15 cellular contexts compared by ENCODE assay signal in the genomic region with DNA sequence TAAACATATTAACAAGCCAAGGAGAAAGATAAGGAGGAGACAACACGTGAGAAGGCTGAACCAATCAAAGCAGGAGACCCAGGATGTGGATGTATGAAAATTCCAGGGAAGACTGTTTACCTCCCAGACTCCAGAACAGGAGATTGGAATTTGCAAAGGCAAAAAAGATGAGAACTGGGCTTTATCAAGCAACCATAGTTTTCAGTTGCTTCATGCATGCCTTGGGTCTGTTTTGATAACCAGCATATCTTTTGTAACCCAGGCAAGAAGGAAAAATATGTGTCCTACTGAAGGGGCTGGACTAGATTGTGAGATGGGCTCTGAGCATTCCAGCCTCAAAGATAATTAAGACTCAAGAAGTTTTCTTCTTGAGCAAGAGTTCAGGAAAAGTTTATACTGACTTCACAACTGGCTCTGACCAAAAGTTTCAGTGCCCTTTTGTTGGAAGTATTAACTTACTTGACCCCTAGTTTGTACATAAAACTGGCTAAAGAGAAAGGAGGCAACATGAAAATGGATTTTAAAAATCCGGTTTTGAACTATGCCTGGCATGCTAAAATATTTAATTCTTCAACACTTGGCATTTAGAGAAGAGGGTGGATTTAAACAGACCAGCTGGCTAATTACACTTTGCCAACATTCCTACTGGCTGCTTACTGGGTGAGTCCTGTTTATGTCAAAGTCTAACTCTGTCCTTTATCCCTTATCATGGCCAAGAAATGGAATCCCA.
DNase-seq lines count a peak whose midpoint lies in the region; ATAC-seq and TF ChIP-seq lines count a peak whose summit lies in the region.
"Had no signal": no experiment of that assay in that cellular context is flagged by ENCODE, and none has a peak within 500 bp of the region (broad histone marks: within the 10 kb centered on the region; RNA-seq: fewer than 3 reads in every experiment).

No MANE protein-coding gene starts in this region.

- ATAC-seq in activated T-cell treated with anti-CD3 and anti-CD28 coated beads, Interleukin-2, amount 50 U/mL, for 4 hours: no peak
- no peak for ATAC-seq in GM18517 (IDR thresholded peaks at IDR 0.05; ENCODE audit: unreplicated experiment)
- ATAC-seq: naive thymus-derived CD8-positive, alpha-beta T cell had no signal

- no peaks in the 10 kb centered on the region for H3K36me3 Mint-ChIP-seq in activated T-cell treated with anti-CD3 and anti-CD28 coated beads, Interleukin-2, amount 50 U/mL, for 4 hours (ENCODE audit: insufficient read depth)
- no peaks in the 10 kb centered on the region for H3K36me3 Mint-ChIP-seq in endodermal cell (ENCODE audit: low read depth)
- H3K36me3 Mint-ChIP-seq: naive thymus-derived CD8-positive, alpha-beta T cell had no signal

- H3K9me3 ChIP-seq in right atrium auricular region (no peaks in the 10 kb centered on the region), sigmoid colon (no peaks in the 10 kb centered on the region), endodermal cell (ENCODE audit: control insufficient read depth, low read length) (no peaks in the 10 kb centered on the region)
- H3K9me3 ChIP-seq: colonic mucosa had no signal

- no peak for TF ChIP-seq EP300 in sigmoid colon (IDR thresholded peaks at IDR 0.05)

- H3K27ac Mint-ChIP-seq in endodermal cell: no peak overlapping the region
- H3K27ac Mint-ChIP-seq: CD8-positive, alpha-beta memory T cell; naive thymus-derived CD8-positive, alpha-beta T cell; stimulated activated naive CD8-positive, alpha-beta T cell treated with anti-CD3 and anti-CD28 coated beads, Interleukin-15, Interleukin-2, amounts not matched to agents 100 ng/mL and 50 ng/mL, for 24 hours had no signal

- H3K4me3 ChIP-seq in astrocyte of the spinal cord (ENCODE audit: low read depth, low read length) (no peak overlapping the region), right atrium auricular region (no peak overlapping the region), sigmoid colon (no peak overlapping the region), endodermal cell (ENCODE audit: low read length) (no peak overlapping the region)
- H3K4me3 ChIP-seq: colonic mucosa had no signal

- H3K36me3 ChIP-seq in right atrium auricular region (no peaks in the 10 kb centered on the region), sigmoid colon (no peaks in the 10 kb centered on the region), endodermal cell (ENCODE audit: control insufficient read depth, insufficient read depth, low read length) (no peaks in the 10 kb centered on the region)
- H3K36me3 ChIP-seq: colonic mucosa had no signal

- in situ Hi-C loops in astrocyte of the spinal cord (cut with HindIII; ENCODE audit: low sequenced_read_pairs): no loop called here

- TF ChIP-seq CTCF in astrocyte of the spinal cord (IDR thresholded peaks at IDR 0.05; ENCODE audit: low read depth, low read length) (no peak), right atrium auricular region (IDR thresholded peaks at IDR 0.05) (no peak), sigmoid colon (IDR thresholded peaks at IDR 0.05) (no peak), endodermal cell (conservative IDR thresholded peaks at IDR 0.05) (no peak)

- TF ChIP-seq POLR2A in sigmoid colon (IDR thresholded peaks at IDR 0.05): no peak

- peak overlapping the region; percentile 19 to 50 for H3K27ac ChIP-seq in right atrium auricular region
- H3K27ac ChIP-seq in sigmoid colon: peak overlapping the region; percentile 25 to 61 (median 55)
- no peak overlapping the region for H3K27ac ChIP-seq in endodermal cell (ENCODE audit: low read depth, low read length)
- H3K27ac ChIP-seq: colonic mucosa had no signal

- peaks cover 9% of the 10 kb centered on the region for H3K4me1 Mint-ChIP-seq in activated T-cell treated with anti-CD3 and anti-CD28 coated beads, Interleukin-2, amount 50 U/mL, for 4 hours (ENCODE audit: low read depth)
- peaks cover 13% of the 10 kb centered on the region for H3K4me1 Mint-ChIP-seq in endodermal cell

- intact Hi-C loops in sigmoid colon (cut with DNase I): no loop called here

- no peak overlapping the region for H3K4me3 Mint-ChIP-seq in activated T-cell treated with anti-CD3 and anti-CD28 coated beads, Interleukin-2, amount 50 U/mL, for 4 hours
- no peak overlapping the region for H3K4me3 Mint-ChIP-seq in endodermal cell
- H3K4me3 Mint-ChIP-seq: CD8-positive, alpha-beta memory T cell; naive thymus-derived CD8-positive, alpha-beta T cell; stimulated activated naive CD8-positive, alpha-beta T cell treated with anti-CD3 and anti-CD28 coated beads, Interleukin-15, Interleukin-2, amounts not matched to agents 100 ng/mL and 50 ng/mL, for 24 hours had no signal

- DNase-seq in EL (peak; percentile 46), astrocyte of the spinal cord (ENCODE audit: low read depth, low spot score) (peak; percentile 46), right atrium auricular region (ENCODE audit: low spot score) (no peak), sigmoid colon (no peak), endodermal cell (no peak), NAMALWA (ENCODE audit: low spot score) (no peak)
- DNase-seq in activated T-cell treated with anti-CD3 and anti-CD28 coated beads, Interleukin-2, amount 50 U/mL, for 4 hours: no peak
- DNase-seq: activated CD4-positive, CD25-positive, alpha-beta regulatory T cell treated with anti-CD3 and anti-CD28 coated beads, Interleukin-2, amount 50 U/mL, for 72 hours; CD8-positive, alpha-beta memory T cell; colonic mucosa; naive thymus-derived CD8-positive, alpha-beta T cell; NCI-H524; stimulated activated CD4-positive, alpha-beta T cell treated with anti-CD3 and anti-CD28 coated beads, Interleukin-2, amount 100 ng/mL, for 24 hours had no signal

- H3K27me3 Mint-ChIP-seq in activated T-cell treated with anti-CD3 and anti-CD28 coated beads, Interleukin-2, amount 50 U/mL, for 4 hours (ENCODE audit: low read depth): no peaks in the 10 kb centered on the region
- no peaks in the 10 kb centered on the region for H3K27me3 Mint-ChIP-seq in endodermal cell (ENCODE audit: insufficient read depth)
- H3K27me3 Mint-ChIP-seq: CD8-positive, alpha-beta memory T cell; naive thymus-derived CD8-positive, alpha-beta T cell; stimulated activated naive CD8-positive, alpha-beta T cell treated with anti-CD3 and anti-CD28 coated beads, Interleukin-15, Interleukin-2, amounts not matched to agents 100 ng/mL and 50 ng/mL, for 24 hours had no signal

- H3K9me3 Mint-ChIP-seq in activated T-cell treated with anti-CD3 and anti-CD28 coated beads, Interleukin-2, amount 50 U/mL, for 4 hours: peaks cover 3% of the 10 kb centered on the region
- no peaks in the 10 kb centered on the region for H3K9me3 Mint-ChIP-seq in endodermal cell
- H3K9me3 Mint-ChIP-seq: CD8-positive, alpha-beta memory T cell; naive thymus-derived CD8-positive, alpha-beta T cell; stimulated activated naive CD8-positive, alpha-beta T cell treated with anti-CD3 and anti-CD28 coated beads, Interleukin-15, Interleukin-2, amounts not matched to agents 100 ng/mL and 50 ng/mL, for 24 hours had no signal

- H3K9ac ChIP-seq in endodermal cell (ENCODE audit: extremely low read depth, low read length, poor library complexity, severe bottlenecking): no peak overlapping the region

- WGBS in sigmoid colon, 2 donors: 30 to 53% methylated on average over 2 of the region's 2 CpGs
- 92 to 100% methylated on average over 1 to 2 of the region's 2 CpGs for WGBS in endodermal cell (ENCODE audit: insufficient coverage in 1 of 2, insufficient read length in 1 of 2), 2 experiments

- H3K27me3 ChIP-seq in right atrium auricular region (no peaks in the 10 kb centered on the region), sigmoid colon (no peaks in the 10 kb centered on the region), endodermal cell (ENCODE audit: control insufficient read depth, insufficient read depth, low read length, poor library complexity, severe bottlenecking) (no peaks in the 10 kb centered on the region)
- H3K27me3 ChIP-seq: colonic mucosa had no signal

- H3K4me1 ChIP-seq in right atrium auricular region (no peaks in the 10 kb centered on the region), sigmoid colon (peaks cover 0 to 18% (median 12%) of the 10 kb centered on the region in 4 donors), endodermal cell (ENCODE audit: control insufficient read depth, insufficient read depth, low read length) (peaks cover 2% of the 10 kb centered on the region)
- H3K4me1 ChIP-seq: colonic mucosa had no signal

Comparison
In these comparisons a context has a peak if more than half of its experiments do, and no peak if none do; other contexts are left out.
1. DNase-seq: peak in EL (single experiment) and astrocyte of the spinal cord (single experiment); none in right atrium auricular region (single experiment), sigmoid colon (single experiment), activated T-cell treated with anti-CD3 and anti-CD28 coated beads, Interleukin-2, amount 50 U/mL, for 4 hours (single experiment), endodermal cell (single experiment) and NAMALWA (single experiment).